ENCODE assay signal across 24 cellular contexts in genomic region chr3:137174514-137174913, GRCh38.
"Had no signal": no experiment of that assay in that cellular context is flagged by ENCODE, and none has a peak within 500 bp of the region (broad histone marks: within the 10 kb centered on the region; RNA-seq: fewer than 3 reads in every experiment).

No MANE protein-coding gene starts in this region.

- H3K27ac ChIP-seq: hepatocyte, lower lobe of right lung, ovary, psoas muscle, sigmoid colon, thoracic aorta, tibial nerve, upper lobe of left lung had no signal

- H3K4me2 ChIP-seq: hepatocyte had no signal

- H3K79me2 ChIP-seq: hepatocyte had no signal

- H3K27me3 ChIP-seq: hepatocyte, ovary, sigmoid colon, tibial nerve, upper lobe of left lung had no signal

- H3K4me1 Mint-ChIP-seq: naive thymus-derived CD8-positive, alpha-beta T cell; stimulated activated memory B cell treated with anti-CD40 and anti-IgM and Interleukin-4, amounts not matched to agents 10 μg/mL and 1 μg/mL and 100 μg/mL, for 72 hours had no signal

- H3K36me3 ChIP-seq: lower lobe of right lung, ovary, sigmoid colon, thoracic aorta, tibial nerve, upper lobe of left lung had no signal

- H3K36me3 Mint-ChIP-seq: stimulated activated memory B cell treated with anti-CD40 and anti-IgM and Interleukin-4, amounts not matched to agents 10 μg/mL and 1 μg/mL and 100 μg/mL, for 72 hours had no signal

- H3K4me3 Mint-ChIP-seq: effector memory CD8-positive, alpha-beta T cell; naive thymus-derived CD8-positive, alpha-beta T cell; nephron progenitor cell; stimulated activated memory B cell treated with anti-CD40 and anti-IgM and Interleukin-4, amounts not matched to agents 10 μg/mL and 1 μg/mL and 100 μg/mL, for 72 hours had no signal

- DNase-seq: cortex of kidney; effector memory CD8-positive, alpha-beta T cell; head of caudate nucleus; left colon; left ventricle myocardium superior; lower lobe of right lung; naive thymus-derived CD8-positive, alpha-beta T cell; nephron progenitor cell; occipital lobe; ovary; posterior cingulate gyrus; psoas muscle; right cardiac atrium; sigmoid colon; stimulated activated CD4-positive, alpha-beta T cell treated with anti-CD3 and anti-CD28 coated beads, Interleukin-4, amount 100 ng/mL, for 4 hours; stimulated activated naive CD8-positive, alpha-beta T cell treated with anti-CD3 and anti-CD28 coated beads, Interleukin-15, Interleukin-2, amounts not matched to agents 100 U/mL and 50 U/mL, for 24 hours; upper lobe of left lung had no signal

- H3K9me3 ChIP-seq: lower lobe of right lung, ovary, psoas muscle, sigmoid colon, thoracic aorta, tibial nerve, upper lobe of left lung had no signal

- H3K27ac Mint-ChIP-seq: effector memory CD8-positive, alpha-beta T cell; naive thymus-derived CD8-positive, alpha-beta T cell; nephron progenitor cell; stimulated activated memory B cell treated with anti-CD40 and anti-IgM and Interleukin-4, amounts not matched to agents 10 μg/mL and 1 μg/mL and 100 μg/mL, for 72 hours had no signal

- H3K4me3 ChIP-seq: hepatocyte, lower lobe of right lung, ovary, psoas muscle, sigmoid colon, thoracic aorta, tibial nerve, upper lobe of left lung had no signal

- FAIRE-seq: frontal cortex, islet of Langerhans, urothelium cell line had no signal

- H3K4me1 ChIP-seq: lower lobe of right lung, psoas muscle, sigmoid colon, tibial nerve, upper lobe of left lung had no signal

- H2AFZ ChIP-seq: hepatocyte had no signal

- ATAC-seq: effector memory CD8-positive, alpha-beta T cell; left colon; left ventricle myocardium superior; lower lobe of right lung; naive thymus-derived CD8-positive, alpha-beta T cell; psoas muscle; right cardiac atrium; stimulated activated memory B cell treated with anti-CD40 and anti-IgM and Interleukin-4, amounts not matched to agents 10 μg/mL and 1 μg/mL and 100 μg/mL, for 72 hours; stimulated activated naive CD8-positive, alpha-beta T cell treated with anti-CD3 and anti-CD28 coated beads, Interleukin-15, Interleukin-2, amounts not matched to agents 100 U/mL and 50 U/mL, for 24 hours had no signal
